Comparison of ENCODE assay signal across 8 cellular contexts in the genomic region with DNA sequence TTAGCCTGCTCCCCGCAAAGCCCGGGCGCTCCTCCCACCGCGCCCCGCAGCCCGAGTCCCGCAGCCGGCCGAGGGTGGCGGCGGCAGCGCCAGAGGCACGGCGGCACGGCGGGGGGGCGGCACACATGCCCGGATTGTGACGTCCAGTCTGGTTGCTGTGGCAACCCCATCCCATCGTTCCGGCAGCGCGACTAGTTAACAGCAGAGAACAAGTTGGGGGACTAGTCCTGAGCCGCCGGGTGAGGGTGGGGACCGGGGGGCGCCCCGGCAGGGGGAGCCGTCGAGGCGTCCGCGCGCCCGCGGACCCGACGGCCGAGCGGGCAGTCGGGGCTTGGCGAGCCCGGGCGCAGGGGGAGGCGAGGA. TPM values are rescaled to one million over a fixed set of nuclear protein-coding genes. Genes with fewer than 3 reads are reported as not detected.
DNase-seq lines count a peak whose midpoint lies in the region; ATAC-seq and TF ChIP-seq lines count a peak whose summit lies in the region.

A gene (minus strand): TSS at position 107 of the 363 bp plus-strand sequence. CDS start 298 bp downstream, outside the sequence.

- 2% methylated on average over 46 of the region's 46 CpGs for WGBS in sigmoid colon, 2 donors

- ATAC-seq in effector memory CD8-positive, alpha-beta T cell (replicated peaks), result peak; percentile 65
- ATAC-seq in HG02642 (IDR thresholded peaks at IDR 0.05; ENCODE audit: poor library complexity, unreplicated experiment), result no peak

- no peaks in the 10 kb centered on the region for H3K9me3 ChIP-seq in sigmoid colon

- intact Hi-C loops in sigmoid colon (cut with DNase I), result no loop called here

- H3K9me3 Mint-ChIP-seq in effector memory CD8-positive, alpha-beta T cell, result no peaks in the 10 kb centered on the region

- H3K27ac ChIP-seq in sigmoid colon, result peak within 1 kb of the TSS in 1 of 4 donors; percentile 69

- H3K27me3 ChIP-seq in sigmoid colon, result peaks cover 21 to 57% (median 52%) of the 10 kb centered on the region in 3 donors

- H3K27ac Mint-ChIP-seq in effector memory CD8-positive, alpha-beta T cell, result peak within 1 kb of the TSS in 1 of 2 donors; percentile 59

- TF ChIP-seq CTCF in sigmoid colon (IDR thresholded peaks at IDR 0.05), result no peak

- peaks cover 16 to 35% of the 10 kb centered on the region in 2 donors for H3K27me3 Mint-ChIP-seq in effector memory CD8-positive, alpha-beta T cell

- H3K4me3 ChIP-seq in sigmoid colon, result peak within 1 kb of the TSS in 3 of 4 donors; percentile 27 to 39 (median 37)

- DNase-seq in NCI-H1436 (lab: John Stamatoyannopoulos, UW), result peak; percentile 50
- DNase-seq in NCI-H1436 treated with DMSO at 0.1 percent for 48 hours (lab: John Stamatoyannopoulos, UW), result no peak
- peak; percentile 77 for DNase-seq in NCI-H1105 treated with DMSO at 0.1 percent for 48 hours (lab: John Stamatoyannopoulos, UW)
- DNase-seq in effector memory CD8-positive, alpha-beta T cell, result peak; percentile 6 to 21 (median 17)
- DNase-seq in sigmoid colon, result no peak
- no peak for DNase-seq in UCSD-AML1 (lab: John Stamatoyannopoulos, UW; ENCODE audit: unreplicated experiment)
- no peak for DNase-seq in HCEC 1CT

- no peak for TF ChIP-seq POLR2A in sigmoid colon (IDR thresholded peaks at IDR 0.05)

- peaks cover 3% of the 10 kb centered on the region for H3K36me3 Mint-ChIP-seq in effector memory CD8-positive, alpha-beta T cell (ENCODE audit: insufficient read depth)

- H3K4me1 Mint-ChIP-seq in effector memory CD8-positive, alpha-beta T cell (ENCODE audit: low read depth in 2 of 2), result peaks cover 19 to 21% of the 10 kb centered on the region in 2 donors

- TF ChIP-seq EP300 in sigmoid colon (IDR thresholded peaks at IDR 0.05), result no peak

- H3K4me1 ChIP-seq in sigmoid colon, result peaks cover 0 to 32% (median 30%) of the 10 kb centered on the region in 4 donors

- H3K36me3 ChIP-seq in sigmoid colon, result peaks cover 0 to 2% (median under 1%) of the 10 kb centered on the region in 4 donors

- H3K4me3 Mint-ChIP-seq in effector memory CD8-positive, alpha-beta T cell, result peak within 1 kb of the TSS; percentile 74

RNA-seq across cellular contexts. Expression of the gene that starts here (rescaled TPM):
- total RNA-seq in sigmoid colon, result 1 to 10 TPM in 3 of 4 donors, under 1 TPM in 1; 0.49 to 2.8 (median 1.5) TPM
- polyA plus RNA-seq in sigmoid colon, result under 1 TPM in 1 of 3 donors, not detected in 2; 0.80 TPM

Comparison
In these comparisons a context has a peak if more than half of its experiments do, and no peak if none do; other contexts are left out.
1. DNase-seq: peak in NCI-H1436 (single experiment), NCI-H1105 treated with DMSO at 0.1 percent for 48 hours (single experiment) and effector memory CD8-positive, alpha-beta T cell (3 of 3); none in NCI-H1436 treated with DMSO at 0.1 percent for 48 hours (single experiment), sigmoid colon (single experiment), UCSD-AML1 (single experiment) and HCEC 1CT (single experiment).